13 cellular contexts compared by ENCODE assay signal in genomic region chr11:34204396-34205279, GRCh38.
A peak's percentile ranks its signal among the peaks of the same experiment; 100 is the strongest.
DNase-seq lines count a peak whose midpoint lies in the region; ATAC-seq and TF ChIP-seq lines count a peak whose summit lies in the region.
"Had no signal": no experiment of that assay in that cellular context is flagged by ENCODE, and none has a peak within 500 bp of the region (broad histone marks: within the 10 kb centered on the region; RNA-seq: fewer than 3 reads in every experiment).

No MANE protein-coding gene starts in this region.

- H2BK5ac ChIP-seq in H9 (ENCODE audit: insufficient read length, low read length): no peak overlapping the region

- no peaks in the 10 kb centered on the region for H3K9me3 ChIP-seq in H9 (ENCODE audit: control insufficient read depth, low read depth, low read length)
- no peaks in the 10 kb centered on the region for H3K9me3 ChIP-seq in hepatocyte (ENCODE audit: low read depth)
- H3K9me3 ChIP-seq in HAP-1: no peaks in the 10 kb centered on the region
- H3K9me3 ChIP-seq: BE2C had no signal

- no peaks in the 10 kb centered on the region for H3K36me3 ChIP-seq in hepatocyte (replicated peaks; ENCODE audit: insufficient read depth, low read depth)
- no peaks in the 10 kb centered on the region for H3K36me3 ChIP-seq in HAP-1 (replicated peaks)
- H3K36me3 ChIP-seq: BE2C had no signal

- POLR2A ChIA-PET in RWPE1 (lab: Yijun Ruan, JAX; ENCODE audit: low non-redundant PET): no interaction called here

- no peak overlapping the region for H3K9ac ChIP-seq in H9 (ENCODE audit: extremely low read depth, insufficient read length, low read length)

- no peak overlapping the region for H2BK15ac ChIP-seq in H9 (ENCODE audit: low read depth, low read length)

- no peaks in the 10 kb centered on the region; the same call in 1 of the 2 replicates for H3K27me3 Mint-ChIP-seq in H9 (ENCODE audit: low read depth)
- no peaks in the 10 kb centered on the region for H3K27me3 Mint-ChIP-seq in activated naive CD4-positive, alpha-beta T cell treated with anti-CD3 and anti-CD28 coated beads for 36 hours (ENCODE audit: low read depth)

- H3K4me2 ChIP-seq in H9 (ENCODE audit: insufficient read depth, insufficient read length, low read length) (no peak overlapping the region), hepatocyte (no peak overlapping the region)

- H3K27ac Mint-ChIP-seq in H9: peak overlapping the region; percentile 30 to 95 (median 89); a peak in 3 of 7 replicates
- no peak overlapping the region for H3K27ac Mint-ChIP-seq in activated naive CD4-positive, alpha-beta T cell treated with anti-CD3 and anti-CD28 coated beads for 36 hours

- H4K20me1 ChIP-seq in H9 (ENCODE audit: control insufficient read depth, insufficient read depth, insufficient read length) (no peaks in the 10 kb centered on the region), hepatocyte (ENCODE audit: insufficient read depth, poor library complexity, severe bottlenecking) (no peaks in the 10 kb centered on the region)

- H3K79me2 ChIP-seq in H9 (ENCODE audit: insufficient read depth, low read length) (no peaks in the 10 kb centered on the region), hepatocyte (peaks cover 6% of the 10 kb centered on the region)

- no peak overlapping the region for H2BK12ac ChIP-seq in H9 (ENCODE audit: insufficient read length, low read depth, low read length)

- no peak overlapping the region for H2AK5ac ChIP-seq in H9 (ENCODE audit: insufficient read length, low read length)

- H3K27ac ChIP-seq in H9 (ENCODE audit: insufficient read length, low read depth, low read length): no peak overlapping the region
- H3K27ac ChIP-seq in RWPE1: peak overlapping the region; percentile 50
- peak overlapping the region; percentile 54 for H3K27ac ChIP-seq in hepatocyte

- H2BK120ac ChIP-seq in H9 (ENCODE audit: low read depth, low read length, poor library complexity, severe bottlenecking): no peak overlapping the region

- ATAC-seq in GM18498 (IDR thresholded peaks at IDR 0.05; ENCODE audit: unreplicated experiment): no peak
- ATAC-seq: K562 had no signal

- H3K4me1 ChIP-seq in H9 (ENCODE audit: insufficient read depth, low read length) (peaks cover 10% of the 10 kb centered on the region; the same call in 1 of the 2 replicates), hepatocyte (ENCODE audit: insufficient read depth) (peaks cover 35% of the 10 kb centered on the region), HAP-1 (no peaks in the 10 kb centered on the region)
- H3K4me1 ChIP-seq: BE2C had no signal

- intact Hi-C loops in activated naive CD4-positive, alpha-beta T cell treated with anti-CD3 and anti-CD28 coated beads for 36 hours (cut with micrococcal nuclease): no loop called here

- H3K14ac ChIP-seq in H9 (ENCODE audit: insufficient read depth, low read length): peak overlapping the region; percentile 45; the same call in 1 of the 2 replicates

- no peak overlapping the region for H3K4me3 ChIP-seq in hepatocyte
- H3K4me3 ChIP-seq in HAP-1: no peak overlapping the region
- H3K4me3 ChIP-seq: K562 had no signal

- no peak for TF ChIP-seq CTCF in H9 (conservative IDR thresholded peaks at IDR 0.05)
- TF ChIP-seq CTCF in RWPE1 (conservative IDR thresholded peaks at IDR 0.05; ENCODE audit: low read depth): no peak
- no peak for TF ChIP-seq CTCF in hepatocyte (IDR thresholded peaks at IDR 0.05; ENCODE audit: poor library complexity)

- no peaks in the 10 kb centered on the region for H3K79me1 ChIP-seq in H9 (ENCODE audit: insufficient read depth, low read depth, low read length, poor library complexity, severe bottlenecking)

- CTCF ChIA-PET in RWPE1 (lab: Yijun Ruan, JAX): interaction anchor here (0.6 to 2.0 kb wide), 2 partner anchors 24 to 30 kb away, joined by 4 to 5 read pairs; no protein-coding TSS in a partner anchor
- CTCF ChIA-PET in activated naive CD4-positive, alpha-beta T cell treated with anti-CD3 and anti-CD28 coated beads for 36 hours (lab: Charles Lee): interaction anchor here (0.8 to 1.3 kb wide), 3 partner anchors 11 to 27 kb away, joined by 3 read pairs; no protein-coding TSS in a partner anchor

- no peaks in the 10 kb centered on the region for H3K9me2 ChIP-seq in hepatocyte (replicated peaks; ENCODE audit: insufficient read depth)

- H3K4me3 Mint-ChIP-seq in H9: no peak overlapping the region; a peak in 1 of 5 replicates
- H3K4me3 Mint-ChIP-seq in activated naive CD4-positive, alpha-beta T cell treated with anti-CD3 and anti-CD28 coated beads for 36 hours: no peak overlapping the region
- H3K4me3 Mint-ChIP-seq: neural crest cell had no signal

- in situ Hi-C loops in ACHN (cut with HindIII; ENCODE audit: low pct_ligation_motif_present, low pct_unique_long_range_greater_than_20kb, low sequenced_read_pairs) (no loop called here), HAP-1 (cut with MboI; ENCODE audit: low sequenced_read_pairs) (no loop called here)

- no peaks in the 10 kb centered on the region for H3K23me2 ChIP-seq in H9 (ENCODE audit: insufficient read length, low read depth, low read length, poor library complexity, severe bottlenecking)

- peaks cover 48 to 60% of the 10 kb centered on the region in 2 experiments for H3K4me1 Mint-ChIP-seq in H9
- peaks cover 29% of the 10 kb centered on the region for H3K4me1 Mint-ChIP-seq in activated naive CD4-positive, alpha-beta T cell treated with anti-CD3 and anti-CD28 coated beads for 36 hours (ENCODE audit: low read depth)

- no peak overlapping the region for H2AFZ ChIP-seq in H9 (ENCODE audit: low read length)
- H2AFZ ChIP-seq in hepatocyte: no peak overlapping the region

- H4K8ac ChIP-seq in H9 (replicated peaks; ENCODE audit: insufficient read length, low read depth, low read length): no peak overlapping the region

- H3T11ph ChIP-seq in H9 (ENCODE audit: low read length): no peak overlapping the region

- H3K27me3 ChIP-seq in H9 (ENCODE audit: insufficient read depth, low read length) (no peaks in the 10 kb centered on the region), hepatocyte (no peaks in the 10 kb centered on the region), HAP-1 (ENCODE audit: low read depth) (no peaks in the 10 kb centered on the region)
- H3K27me3 ChIP-seq: BE2C had no signal

- no peak overlapping the region for H2BK20ac ChIP-seq in H9 (ENCODE audit: low read depth, low read length, poor library complexity, severe bottlenecking)

- DNase-seq in ACHN (peak; percentile 95), H9 (no peak), RWPE1 (ENCODE audit: low spot score) (peak; percentile 90), hepatocyte (ENCODE audit: low spot score) (peak; percentile 70), HAP-1 (ENCODE audit: low spot score in 2 of 2) (no peak), dermis blood vessel endothelial cell (no peak)
- no peak for DNase-seq in activated naive CD4-positive, alpha-beta T cell treated with anti-CD3 and anti-CD28 coated beads for 36 hours
- DNase-seq: BE2C; NCI-H446 treated with DMSO at 0.1 percent for 48 hours; stimulated activated naive CD4-positive, alpha-beta T cell treated with Interleukin-2 at 50 U/mL for 16 hours had no signal

- no peaks in the 10 kb centered on the region; a peak in 3 of 7 replicates for H3K36me3 Mint-ChIP-seq in H9 (ENCODE audit: insufficient read depth in 1 of 3, low read depth in 3 of 3)
- no peaks in the 10 kb centered on the region for H3K36me3 Mint-ChIP-seq in activated naive CD4-positive, alpha-beta T cell treated with anti-CD3 and anti-CD28 coated beads for 36 hours (ENCODE audit: low read depth)

- no peak overlapping the region for H3K4ac ChIP-seq in H9 (ENCODE audit: low read depth, low read length)

- H3K9me3 Mint-ChIP-seq in H9: no peaks in the 10 kb centered on the region
- H3K9me3 Mint-ChIP-seq in activated naive CD4-positive, alpha-beta T cell treated with anti-CD3 and anti-CD28 coated beads for 36 hours: no peaks in the 10 kb centered on the region
- H3K9me3 Mint-ChIP-seq: neural crest cell had no signal

- H4K91ac ChIP-seq in H9 (ENCODE audit: insufficient read length, low read depth, low read length): no peak overlapping the region

- WGBS in H9 (ENCODE audit: extremely low coverage, insufficient read length, low lambda C conversion rate): no CpG with 5 or more reads among the region's 19 CpGs
- WGBS in hepatocyte (ENCODE audit: low lambda C conversion rate, missing lambda C conversion rate): 84% methylated on average over 19 of the region's 19 CpGs

- H4K5ac ChIP-seq in H9 (ENCODE audit: insufficient read length, low read depth, low read length): no peak overlapping the region

- no peak overlapping the region for H3K18ac ChIP-seq in H9 (ENCODE audit: insufficient read length, low read depth, low read length)

- no peak overlapping the region for H3K23ac ChIP-seq in H9 (ENCODE audit: insufficient read length, low read depth, low read length)

- no peak overlapping the region for H3K56ac ChIP-seq in H9 (ENCODE audit: insufficient read length, low read depth, low read length)

Comparison
In these comparisons a context has a peak if more than half of its experiments do, and no peak if none do; other contexts are left out.
1. DNase-seq: peak in ACHN (single experiment), RWPE1 (single experiment) and hepatocyte (single experiment); none in H9 (single experiment), HAP-1 (0 of 2), dermis blood vessel endothelial cell (single experiment) and activated naive CD4-positive, alpha-beta T cell treated with anti-CD3 and anti-CD28 coated beads for 36 hours (single experiment).